Comparison of ENCODE assay signal across 8 cellular contexts in the genomic region with DNA sequence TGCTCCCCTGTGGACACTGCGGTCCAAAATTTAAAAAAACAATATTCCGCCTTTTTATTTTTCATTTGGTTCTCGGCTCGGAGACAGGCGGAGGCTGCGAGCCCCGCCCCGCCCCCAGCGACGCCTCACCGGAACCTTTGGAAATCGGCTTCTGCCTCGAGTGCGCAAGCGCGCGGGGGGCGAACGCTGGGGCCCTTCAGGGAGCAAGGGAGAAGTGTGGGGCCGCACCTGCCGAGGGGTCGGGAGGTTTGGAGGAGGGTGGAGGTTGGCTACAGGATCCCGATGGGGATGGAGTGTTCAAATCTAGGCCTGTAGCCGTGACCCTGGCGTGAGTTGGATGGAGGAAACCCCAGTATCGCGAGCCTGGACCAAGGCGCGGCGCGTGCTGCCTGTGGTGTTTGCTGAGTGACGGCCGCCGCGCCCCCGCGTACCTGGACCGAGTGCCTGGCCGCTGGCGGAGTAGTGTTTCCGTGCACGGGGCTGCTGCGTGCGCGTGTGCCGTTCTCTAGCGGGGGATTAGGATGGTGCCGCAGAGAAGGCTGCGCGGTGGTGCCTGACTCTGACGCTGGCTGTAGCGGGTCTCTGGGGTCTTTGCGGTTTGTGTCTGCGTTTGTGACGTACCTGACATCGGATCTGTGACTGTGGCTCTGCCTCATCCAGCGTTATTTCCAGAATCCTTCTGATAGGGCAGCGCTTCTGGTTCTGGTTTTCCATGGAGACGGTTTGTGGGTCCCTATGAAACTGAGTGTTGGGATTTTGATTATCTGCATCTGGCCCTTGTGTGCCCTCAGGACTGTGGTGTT. TPM values are rescaled to one million over a fixed set of nuclear protein-coding genes. Genes with fewer than 3 reads are reported as not detected.
A peak's percentile ranks its signal among the peaks of the same experiment; 100 is the strongest.
DNase-seq lines count a peak whose midpoint lies in the region; FAIRE-seq and TF ChIP-seq lines count a peak whose summit lies in the region.

No MANE protein-coding gene starts in this region.

- H2BK12ac ChIP-seq in neuronal stem cell (ENCODE audit: low read length) = peak overlapping the region; percentile 84

- H3K9ac ChIP-seq in neuronal stem cell (ENCODE audit: low read depth, low read length, poor library complexity) (peak overlapping the region; percentile 96), subcutaneous abdominal adipose tissue (ENCODE audit: low read length in 5 of 5) (peak overlapping the region; percentile 68 to 92 (median 76))

- peak overlapping the region; percentile 90 for H2BK5ac ChIP-seq in neuronal stem cell (ENCODE audit: low read length)

- H3K4me3 ChIP-seq in neuronal stem cell (ENCODE audit: low read length in 2 of 2) = peak overlapping the region; percentile 84 to 85
- H3K4me3 ChIP-seq in subcutaneous abdominal adipose tissue (ENCODE audit: low read depth in 1 of 5, low read length in 5 of 5) = peak overlapping the region; percentile 84 to 95 (median 90)

- peak overlapping the region; percentile 95 for H3K18ac ChIP-seq in neuronal stem cell (ENCODE audit: low read length)

- no CpG with 5 or more reads among the region's 59 CpGs for WGBS in neuronal stem cell (ENCODE audit: extremely low coverage in 2 of 2, insufficient read length in 2 of 2, insufficient replicate concordance in 1 of 2), 2 donors

- peak overlapping the region; percentile 19 for H2AK5ac ChIP-seq in neuronal stem cell (ENCODE audit: low read depth, low read length)

- H3K36me3 ChIP-seq in neuronal stem cell (replicated peaks in 1 of 2; ENCODE audit: control insufficient read depth in 2 of 2, insufficient read depth in 2 of 2, low read length in 2 of 2) (peaks cover 0 to 17% of the 10 kb centered on the region in 2 donors), subcutaneous abdominal adipose tissue (ENCODE audit: control insufficient read depth in 5 of 5, insufficient read depth in 5 of 5, low read length in 5 of 5) (no peaks in the 10 kb centered on the region)

- peak overlapping the region; percentile 97 for H3K23ac ChIP-seq in neuronal stem cell (ENCODE audit: low read depth, low read length, poor library complexity)

- no peak overlapping the region for H3K4ac ChIP-seq in neuronal stem cell (ENCODE audit: low read length)

- H2BK15ac ChIP-seq in neuronal stem cell (ENCODE audit: low read length) = peak overlapping the region; percentile 45

- H4K91ac ChIP-seq in neuronal stem cell (ENCODE audit: low read depth, low read length, poor library complexity) = peak overlapping the region; percentile 68

- H2BK120ac ChIP-seq in neuronal stem cell (ENCODE audit: low read depth, low read length) = peak overlapping the region; percentile 24

- H3K4me1 ChIP-seq in neuronal stem cell (ENCODE audit: control insufficient read depth in 2 of 2, insufficient read depth in 1 of 2, low read depth in 1 of 2, low read length in 2 of 2) (peaks cover 0 to 3% of the 10 kb centered on the region in 2 donors), subcutaneous abdominal adipose tissue (ENCODE audit: control insufficient read depth in 5 of 5, insufficient read depth in 5 of 5, low read length in 5 of 5) (peaks cover 7 to 34% (median 26%) of the 10 kb centered on the region in 5 donors)

- FAIRE-seq in HTR-8/SVneo (lab: Jason Lieb, UNC) = peak; percentile 80

- peak overlapping the region; percentile 92 for H4K8ac ChIP-seq in neuronal stem cell (ENCODE audit: low read depth, low read length)

- H3K27me3 ChIP-seq in neuronal stem cell (ENCODE audit: control insufficient read depth in 3 of 3, insufficient read depth in 3 of 3, low read depth in 1 of 3, low read length in 3 of 3) (no peaks in the 10 kb centered on the region), subcutaneous abdominal adipose tissue (ENCODE audit: control insufficient read depth in 5 of 5, insufficient read depth in 4 of 5, low read length in 5 of 5) (no peaks in the 10 kb centered on the region)

- peak overlapping the region; percentile 96 for H3K27ac ChIP-seq in neuronal stem cell (replicated peaks; ENCODE audit: low read length)
- H3K27ac ChIP-seq in subcutaneous abdominal adipose tissue (ENCODE audit: low read depth, low read length) = peak overlapping the region; percentile 78

- peak overlapping the region; percentile 97 for H2AFZ ChIP-seq in neuronal stem cell (ENCODE audit: low read length)

- H3K9me3 ChIP-seq in neuronal stem cell (replicated peaks in 1 of 2; ENCODE audit: control insufficient read depth in 2 of 2, insufficient read depth in 1 of 2, low read depth in 1 of 2, low read length in 2 of 2) = peaks cover 0 to 51% of the 10 kb centered on the region in 2 donors
- peaks cover 0 to 14% (median 11%) of the 10 kb centered on the region in 5 donors for H3K9me3 ChIP-seq in subcutaneous abdominal adipose tissue (ENCODE audit: control insufficient read depth in 5 of 5, low read length in 5 of 5)

- peak overlapping the region; percentile 89 for H3K4me2 ChIP-seq in neuronal stem cell (ENCODE audit: insufficient read depth, low read length, poor library complexity, severe bottlenecking)

- peak; percentile 94 for DNase-seq in COLO668 (lab: John Stamatoyannopoulos, UW; ENCODE audit: unreplicated experiment)
- peak; percentile 85 for DNase-seq in GM20000 (ENCODE audit: low spot score)
- peak; percentile 82 for DNase-seq in HTR-8/SVneo (ENCODE audit: insufficient read length, low spot score)
- peak; percentile 84 for DNase-seq in RPMI7951 (ENCODE audit: low read depth)
- DNase-seq in activated gamma-delta T cell treated with anti-CD3 and anti-CD28 coated beads, Interleukin-2, amount 50 U/mL, for 16 hours (ENCODE audit: low read depth) = peak; percentile 66
- peak; percentile 78 for DNase-seq in foreskin melanocyte
- DNase-seq in neuronal stem cell (ENCODE audit: low spot score) = peak; percentile 89

- no peaks in the 10 kb centered on the region for H3K79me1 ChIP-seq in neuronal stem cell (ENCODE audit: low read depth, low read length)

- peak overlapping the region; percentile 94 for H3K14ac ChIP-seq in neuronal stem cell (ENCODE audit: low read length)

- no peak for TF ChIP-seq CTCF in GM20000 (IDR thresholded peaks at IDR 0.05; ENCODE audit: extremely low read depth, missing control alignments)

RNA-seq across cellular contexts. Expression of a gene that starts 0.6 kb away (rescaled TPM):
- total RNA-seq in RPMI7951 (2014; rRNA removed; shearing (Covaris generic)) = 12.4 and 21.8 TPM in 2 replicates
- 10.6 TPM for polyA plus RNA-seq in neuronal stem cell (2013, experiment 1 of 2)
- 10.9 TPM for polyA plus RNA-seq in neuronal stem cell (2013, experiment 2 of 2)

Comparison
In these comparisons a context has a peak if more than half of its experiments do, and no peak if none do; other contexts are left out.
1. Peak in every context shown above with its lines: DNase-seq, H3K4me3 ChIP-seq and H3K27ac ChIP-seq.